1 cellular context compared by ENCODE assay signal in the genomic region with DNA sequence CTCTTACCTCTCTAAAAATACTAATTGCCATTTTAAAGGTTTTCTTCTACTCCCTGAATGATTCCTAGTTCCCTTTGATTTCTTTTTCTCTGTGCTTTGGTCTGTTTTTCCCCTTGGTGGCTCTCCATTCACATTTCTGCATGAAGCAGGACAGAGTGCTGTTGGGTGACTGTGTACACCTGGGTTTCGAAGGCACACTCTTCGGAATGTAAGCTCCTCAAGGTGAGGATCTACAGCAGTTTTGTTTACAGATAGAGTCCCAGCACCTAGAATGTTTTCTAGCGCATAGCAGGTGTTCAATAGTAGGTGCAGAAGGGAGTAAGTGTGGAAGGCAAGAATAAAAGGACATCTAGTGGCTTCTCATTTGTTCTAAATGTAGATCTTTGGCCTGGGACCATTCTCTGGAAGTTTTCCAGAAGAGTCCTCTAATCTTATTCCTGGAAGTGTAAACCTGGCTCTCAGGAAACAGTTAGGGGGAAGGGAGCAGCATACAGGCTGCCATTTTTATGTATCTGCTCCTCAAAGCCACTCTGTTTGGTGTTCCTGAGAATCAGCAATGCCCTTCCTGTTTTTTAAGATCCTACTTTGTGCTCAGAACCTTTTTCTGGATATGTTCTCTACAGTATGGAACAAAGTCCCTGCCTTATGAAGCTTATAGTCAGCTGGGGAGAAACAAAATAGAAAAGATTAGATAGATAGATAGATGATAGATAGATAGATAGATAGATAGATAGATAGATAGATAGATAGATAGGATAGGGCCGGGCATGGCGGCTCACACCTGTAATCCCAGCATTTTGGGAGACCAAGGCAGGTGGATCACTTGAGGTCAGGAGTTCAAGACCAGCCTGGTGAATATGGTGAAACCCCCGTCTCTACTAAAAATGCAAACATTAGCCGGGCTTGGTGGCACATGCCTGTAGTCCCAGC.
TF ChIP-seq lines count a peak whose summit lies in the region.

No MANE protein-coding gene starts in this region.

TF ChIP-seq in liver, 16 proteins besides CTCF, POLR2A, EP300 and RAD21 (continued from another document):
- TF ChIP-seq, protein P1, sequence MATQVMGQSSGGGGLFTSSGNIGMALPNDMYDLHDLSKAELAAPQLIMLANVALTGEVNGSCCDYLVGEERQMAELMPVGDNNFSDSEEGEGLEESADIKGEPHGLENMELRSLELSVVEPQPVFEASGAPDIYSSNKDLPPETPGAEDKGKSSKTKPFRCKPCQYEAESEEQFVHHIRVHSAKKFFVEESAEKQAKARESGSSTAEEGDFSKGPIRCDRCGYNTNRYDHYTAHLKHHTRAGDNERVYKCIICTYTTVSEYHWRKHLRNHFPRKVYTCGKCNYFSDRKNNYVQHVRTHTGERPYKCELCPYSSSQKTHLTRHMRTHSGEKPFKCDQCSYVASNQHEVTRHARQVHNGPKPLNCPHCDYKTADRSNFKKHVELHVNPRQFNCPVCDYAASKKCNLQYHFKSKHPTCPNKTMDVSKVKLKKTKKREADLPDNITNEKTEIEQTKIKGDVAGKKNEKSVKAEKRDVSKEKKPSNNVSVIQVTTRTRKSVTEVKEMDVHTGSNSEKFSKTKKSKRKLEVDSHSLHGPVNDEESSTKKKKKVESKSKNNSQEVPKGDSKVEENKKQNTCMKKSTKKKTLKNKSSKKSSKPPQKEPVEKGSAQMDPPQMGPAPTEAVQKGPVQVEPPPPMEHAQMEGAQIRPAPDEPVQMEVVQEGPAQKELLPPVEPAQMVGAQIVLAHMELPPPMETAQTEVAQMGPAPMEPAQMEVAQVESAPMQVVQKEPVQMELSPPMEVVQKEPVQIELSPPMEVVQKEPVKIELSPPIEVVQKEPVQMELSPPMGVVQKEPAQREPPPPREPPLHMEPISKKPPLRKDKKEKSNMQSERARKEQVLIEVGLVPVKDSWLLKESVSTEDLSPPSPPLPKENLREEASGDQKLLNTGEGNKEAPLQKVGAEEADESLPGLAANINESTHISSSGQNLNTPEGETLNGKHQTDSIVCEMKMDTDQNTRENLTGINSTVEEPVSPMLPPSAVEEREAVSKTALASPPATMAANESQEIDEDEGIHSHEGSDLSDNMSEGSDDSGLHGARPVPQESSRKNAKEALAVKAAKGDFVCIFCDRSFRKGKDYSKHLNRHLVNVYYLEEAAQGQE (IDR thresholded peaks at IDR 0.05), result no peak
- TF ChIP-seq, protein P2, sequence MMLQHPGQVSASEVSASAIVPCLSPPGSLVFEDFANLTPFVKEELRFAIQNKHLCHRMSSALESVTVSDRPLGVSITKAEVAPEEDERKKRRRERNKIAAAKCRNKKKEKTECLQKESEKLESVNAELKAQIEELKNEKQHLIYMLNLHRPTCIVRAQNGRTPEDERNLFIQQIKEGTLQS (IDR thresholded peaks at IDR 0.05), result no peak
- peak; percentile 7 for TF ChIP-seq NR2F2 (IDR thresholded peaks at IDR 0.05)
- TF ChIP-seq EGR1 (IDR thresholded peaks at IDR 0.05; ENCODE audit: low read depth in 2 of 2), result no peak
- TF ChIP-seq, protein P3, sequence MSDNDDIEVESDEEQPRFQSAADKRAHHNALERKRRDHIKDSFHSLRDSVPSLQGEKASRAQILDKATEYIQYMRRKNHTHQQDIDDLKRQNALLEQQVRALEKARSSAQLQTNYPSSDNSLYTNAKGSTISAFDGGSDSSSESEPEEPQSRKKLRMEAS (IDR thresholded peaks at IDR 0.05), result no peak
- no peak for TF ChIP-seq RXRA (IDR thresholded peaks at IDR 0.05)
- TF ChIP-seq HNF4A (conservative IDR thresholded peaks at IDR 0.05), result peak in 1 of 2 donors; percentile 11
- TF ChIP-seq, protein P4, sequence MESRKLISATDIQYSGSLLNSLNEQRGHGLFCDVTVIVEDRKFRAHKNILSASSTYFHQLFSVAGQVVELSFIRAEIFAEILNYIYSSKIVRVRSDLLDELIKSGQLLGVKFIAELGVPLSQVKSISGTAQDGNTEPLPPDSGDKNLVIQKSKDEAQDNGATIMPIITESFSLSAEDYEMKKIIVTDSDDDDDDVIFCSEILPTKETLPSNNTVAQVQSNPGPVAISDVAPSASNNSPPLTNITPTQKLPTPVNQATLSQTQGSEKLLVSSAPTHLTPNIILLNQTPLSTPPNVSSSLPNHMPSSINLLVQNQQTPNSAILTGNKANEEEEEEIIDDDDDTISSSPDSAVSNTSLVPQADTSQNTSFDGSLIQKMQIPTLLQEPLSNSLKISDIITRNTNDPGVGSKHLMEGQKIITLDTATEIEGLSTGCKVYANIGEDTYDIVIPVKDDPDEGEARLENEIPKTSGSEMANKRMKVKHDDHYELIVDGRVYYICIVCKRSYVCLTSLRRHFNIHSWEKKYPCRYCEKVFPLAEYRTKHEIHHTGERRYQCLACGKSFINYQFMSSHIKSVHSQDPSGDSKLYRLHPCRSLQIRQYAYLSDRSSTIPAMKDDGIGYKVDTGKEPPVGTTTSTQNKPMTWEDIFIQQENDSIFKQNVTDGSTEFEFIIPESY (IDR thresholded peaks at IDR 0.05), result no peak
